In the genomic region with DNA sequence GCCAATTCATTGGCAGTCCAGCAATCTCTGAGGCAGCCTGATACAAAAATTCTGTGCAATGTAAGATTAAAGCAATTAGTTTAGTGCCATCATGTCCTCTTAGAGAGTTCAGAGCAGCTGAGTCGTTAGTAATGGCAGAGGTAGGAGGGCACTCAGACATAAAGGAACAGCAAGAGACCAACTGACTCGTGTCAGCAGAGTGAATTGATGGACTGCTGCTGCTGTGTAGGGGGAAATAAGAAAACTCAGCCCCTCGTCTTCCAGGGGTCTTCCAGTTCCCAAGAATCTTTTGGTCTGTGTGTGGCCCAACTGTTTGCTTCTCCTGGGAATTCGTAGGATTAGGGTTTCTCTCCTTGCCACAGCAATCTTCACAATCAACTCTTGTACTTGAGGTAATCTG, we compare ENCODE assay signal across 1 cellular context.
TF ChIP-seq lines count a peak whose summit lies in the region.

No MANE protein-coding gene starts in this region.

TF ChIP-seq in H1, 55 proteins besides CTCF, POLR2A, EP300 and RAD21 (continued from another document):
- TF ChIP-seq, protein P1, sequence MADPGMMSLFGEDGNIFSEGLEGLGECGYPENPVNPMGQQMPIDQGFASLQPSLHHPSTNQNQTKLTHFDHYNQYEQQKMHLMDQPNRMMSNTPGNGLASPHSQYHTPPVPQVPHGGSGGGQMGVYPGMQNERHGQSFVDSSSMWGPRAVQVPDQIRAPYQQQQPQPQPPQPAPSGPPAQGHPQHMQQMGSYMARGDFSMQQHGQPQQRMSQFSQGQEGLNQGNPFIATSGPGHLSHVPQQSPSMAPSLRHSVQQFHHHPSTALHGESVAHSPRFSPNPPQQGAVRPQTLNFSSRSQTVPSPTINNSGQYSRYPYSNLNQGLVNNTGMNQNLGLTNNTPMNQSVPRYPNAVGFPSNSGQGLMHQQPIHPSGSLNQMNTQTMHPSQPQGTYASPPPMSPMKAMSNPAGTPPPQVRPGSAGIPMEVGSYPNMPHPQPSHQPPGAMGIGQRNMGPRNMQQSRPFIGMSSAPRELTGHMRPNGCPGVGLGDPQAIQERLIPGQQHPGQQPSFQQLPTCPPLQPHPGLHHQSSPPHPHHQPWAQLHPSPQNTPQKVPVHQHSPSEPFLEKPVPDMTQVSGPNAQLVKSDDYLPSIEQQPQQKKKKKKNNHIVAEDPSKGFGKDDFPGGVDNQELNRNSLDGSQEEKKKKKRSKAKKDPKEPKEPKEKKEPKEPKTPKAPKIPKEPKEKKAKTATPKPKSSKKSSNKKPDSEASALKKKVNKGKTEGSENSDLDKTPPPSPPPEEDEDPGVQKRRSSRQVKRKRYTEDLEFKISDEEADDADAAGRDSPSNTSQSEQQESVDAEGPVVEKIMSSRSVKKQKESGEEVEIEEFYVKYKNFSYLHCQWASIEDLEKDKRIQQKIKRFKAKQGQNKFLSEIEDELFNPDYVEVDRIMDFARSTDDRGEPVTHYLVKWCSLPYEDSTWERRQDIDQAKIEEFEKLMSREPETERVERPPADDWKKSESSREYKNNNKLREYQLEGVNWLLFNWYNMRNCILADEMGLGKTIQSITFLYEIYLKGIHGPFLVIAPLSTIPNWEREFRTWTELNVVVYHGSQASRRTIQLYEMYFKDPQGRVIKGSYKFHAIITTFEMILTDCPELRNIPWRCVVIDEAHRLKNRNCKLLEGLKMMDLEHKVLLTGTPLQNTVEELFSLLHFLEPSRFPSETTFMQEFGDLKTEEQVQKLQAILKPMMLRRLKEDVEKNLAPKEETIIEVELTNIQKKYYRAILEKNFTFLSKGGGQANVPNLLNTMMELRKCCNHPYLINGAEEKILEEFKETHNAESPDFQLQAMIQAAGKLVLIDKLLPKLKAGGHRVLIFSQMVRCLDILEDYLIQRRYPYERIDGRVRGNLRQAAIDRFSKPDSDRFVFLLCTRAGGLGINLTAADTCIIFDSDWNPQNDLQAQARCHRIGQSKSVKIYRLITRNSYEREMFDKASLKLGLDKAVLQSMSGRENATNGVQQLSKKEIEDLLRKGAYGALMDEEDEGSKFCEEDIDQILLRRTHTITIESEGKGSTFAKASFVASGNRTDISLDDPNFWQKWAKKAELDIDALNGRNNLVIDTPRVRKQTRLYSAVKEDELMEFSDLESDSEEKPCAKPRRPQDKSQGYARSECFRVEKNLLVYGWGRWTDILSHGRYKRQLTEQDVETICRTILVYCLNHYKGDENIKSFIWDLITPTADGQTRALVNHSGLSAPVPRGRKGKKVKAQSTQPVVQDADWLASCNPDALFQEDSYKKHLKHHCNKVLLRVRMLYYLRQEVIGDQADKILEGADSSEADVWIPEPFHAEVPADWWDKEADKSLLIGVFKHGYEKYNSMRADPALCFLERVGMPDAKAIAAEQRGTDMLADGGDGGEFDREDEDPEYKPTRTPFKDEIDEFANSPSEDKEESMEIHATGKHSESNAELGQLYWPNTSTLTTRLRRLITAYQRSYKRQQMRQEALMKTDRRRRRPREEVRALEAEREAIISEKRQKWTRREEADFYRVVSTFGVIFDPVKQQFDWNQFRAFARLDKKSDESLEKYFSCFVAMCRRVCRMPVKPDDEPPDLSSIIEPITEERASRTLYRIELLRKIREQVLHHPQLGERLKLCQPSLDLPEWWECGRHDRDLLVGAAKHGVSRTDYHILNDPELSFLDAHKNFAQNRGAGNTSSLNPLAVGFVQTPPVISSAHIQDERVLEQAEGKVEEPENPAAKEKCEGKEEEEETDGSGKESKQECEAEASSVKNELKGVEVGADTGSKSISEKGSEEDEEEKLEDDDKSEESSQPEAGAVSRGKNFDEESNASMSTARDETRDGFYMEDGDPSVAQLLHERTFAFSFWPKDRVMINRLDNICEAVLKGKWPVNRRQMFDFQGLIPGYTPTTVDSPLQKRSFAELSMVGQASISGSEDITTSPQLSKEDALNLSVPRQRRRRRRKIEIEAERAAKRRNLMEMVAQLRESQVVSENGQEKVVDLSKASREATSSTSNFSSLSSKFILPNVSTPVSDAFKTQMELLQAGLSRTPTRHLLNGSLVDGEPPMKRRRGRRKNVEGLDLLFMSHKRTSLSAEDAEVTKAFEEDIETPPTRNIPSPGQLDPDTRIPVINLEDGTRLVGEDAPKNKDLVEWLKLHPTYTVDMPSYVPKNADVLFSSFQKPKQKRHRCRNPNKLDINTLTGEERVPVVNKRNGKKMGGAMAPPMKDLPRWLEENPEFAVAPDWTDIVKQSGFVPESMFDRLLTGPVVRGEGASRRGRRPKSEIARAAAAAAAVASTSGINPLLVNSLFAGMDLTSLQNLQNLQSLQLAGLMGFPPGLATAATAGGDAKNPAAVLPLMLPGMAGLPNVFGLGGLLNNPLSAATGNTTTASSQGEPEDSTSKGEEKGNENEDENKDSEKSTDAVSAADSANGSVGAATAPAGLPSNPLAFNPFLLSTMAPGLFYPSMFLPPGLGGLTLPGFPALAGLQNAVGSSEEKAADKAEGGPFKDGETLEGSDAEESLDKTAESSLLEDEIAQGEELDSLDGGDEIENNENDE (IDR thresholded peaks at IDR 0.05; ENCODE audit: insufficient replicate concordance, low read length) = no peak
- TF ChIP-seq GTF2F1 (IDR thresholded peaks at IDR 0.05; ENCODE audit: borderline replicate concordance, low read depth, low read length) (no peak), SP2 (IDR thresholded peaks at IDR 0.05; ENCODE audit: low read length) (no peak), KDM5A (IDR thresholded peaks at IDR 0.05; ENCODE audit: low read length) (no peak), GABPA (IDR thresholded peaks at IDR 0.05; ENCODE audit: borderline replicate concordance, insufficient read depth, low read length) (no peak), TBP (IDR thresholded peaks at IDR 0.05; ENCODE audit: low read depth, low read length) (no peak), HDAC2 (IDR thresholded peaks at IDR 0.05; ENCODE audit: borderline replicate concordance in 1 of 2, low read depth in 2 of 2, low read length in 2 of 2) (no peak), RNF2 (IDR thresholded peaks at IDR 0.05; ENCODE audit: borderline replicate concordance, low read depth, low read length, missing control alignments, poor library complexity, severe bottlenecking) (no peak), BRCA1 (IDR thresholded peaks at IDR 0.05; ENCODE audit: low read depth, low read length) (no peak), KDM4A (IDR thresholded peaks at IDR 0.05; ENCODE audit: low read depth, low read length, severe bottlenecking) (no peak), CEBPB (IDR thresholded peaks at IDR 0.05; ENCODE audit: low read depth, low read length) (no peak), NANOG (IDR thresholded peaks at IDR 0.05; ENCODE audit: insufficient read depth, low read depth, low read length, poor library complexity, severe bottlenecking) (no peak), SP4 (IDR thresholded peaks at IDR 0.05; ENCODE audit: low read length) (no peak), EZH2 (IDR thresholded peaks at IDR 0.05; ENCODE audit: low read depth, low read length, severe bottlenecking) (no peak)
TF ChIP-seq in H1: peak in this region for 0.
